ENCODE assay signal across 8 cellular contexts in the genomic region with DNA sequence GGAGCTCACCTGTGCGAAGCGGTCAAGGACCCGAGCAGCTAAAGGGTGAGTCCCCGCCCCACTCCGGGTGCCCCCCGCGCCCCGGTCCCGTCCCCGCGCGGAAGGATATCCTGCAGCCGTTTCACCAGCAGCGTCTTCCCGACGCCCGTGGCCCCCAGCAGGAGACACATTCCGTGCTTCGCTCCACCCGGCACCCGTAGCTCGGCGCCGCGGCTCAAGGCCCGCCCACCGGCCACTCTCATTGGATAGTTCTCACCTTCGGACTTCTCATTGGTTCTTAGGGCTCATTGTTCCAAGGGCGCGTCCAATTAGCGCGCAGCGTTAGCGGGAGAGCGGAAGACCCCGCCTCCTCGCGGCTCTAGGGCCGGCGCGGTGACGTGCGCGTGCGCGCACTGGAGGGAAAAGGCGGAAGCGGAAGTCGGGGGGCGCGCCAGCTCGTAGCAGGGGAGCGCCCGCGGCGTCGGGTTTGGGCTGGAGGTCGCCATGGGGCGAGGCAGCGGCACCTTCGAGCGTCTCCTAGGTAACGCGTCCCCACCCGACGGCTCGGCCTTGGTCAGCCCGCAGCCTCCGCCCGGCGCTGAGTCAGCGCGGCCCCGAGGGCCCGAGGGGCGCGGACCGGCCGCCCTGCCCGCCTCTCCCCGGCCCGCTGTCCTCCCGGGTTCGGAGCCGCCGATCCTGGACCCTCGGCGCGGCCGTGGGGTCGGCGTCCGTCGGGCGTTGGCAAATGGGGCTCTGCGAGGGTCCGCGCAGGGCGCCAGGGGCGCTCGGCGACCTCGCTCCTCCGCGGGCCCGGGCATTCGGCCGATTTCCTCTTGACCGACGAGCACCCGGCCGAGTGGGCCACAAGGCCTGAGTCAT. TPM values are rescaled to one million over a fixed set of nuclear protein-coding genes. Genes with fewer than 3 reads are reported as not detected.
A peak's percentile ranks its signal among the peaks of the same experiment; 100 is the strongest.
DNase-seq lines count a peak whose midpoint lies in the region; ATAC-seq lines count a peak whose summit lies in the region.

Gene ARL16 (minus strand): TSS at position 214 of the 858 bp plus-strand sequence. CDS start 44 bp downstream, at position 170.
Gene HGS (plus strand): TSS at position 428 of the 858 bp plus-strand sequence. CDS start 56 bp downstream, at position 484.

- DNase-seq in NCI-H2081 (lab: John Stamatoyannopoulos, UW) (peak; percentile 99 to 100), T1000 (lab: John Stamatoyannopoulos, UW) (peak; percentile 99), astrocyte of the hippocampus (ENCODE audit: low read depth, low spot score) (peak; percentile 100), hepatic stellate cell (ENCODE audit: low spot score) (peak; percentile 100), aorta (peak; percentile 99 to 100)

- peak within 1 kb of the TSS; percentile 95 for H3K9ac ChIP-seq in rectal smooth muscle tissue (ENCODE audit: low read length)

- WGBS in aorta, 2 donors: 0 to 1% methylated on average over 105 to 112 of the region's 112 CpGs

- intact Hi-C loops in aorta (cut with DNase I): no loop called here

- ATAC-seq in GM18508 (IDR thresholded peaks at IDR 0.05; ENCODE audit: insufficient read depth, unreplicated experiment) (peak; percentile 86), HG03025 (IDR thresholded peaks at IDR 0.05; ENCODE audit: low FRiP score, unreplicated experiment) (peak; percentile 90), aorta (ENCODE audit: low FRiP score) (peak; percentile 98)

- H3K27me3 ChIP-seq in rectal smooth muscle tissue (ENCODE audit: control insufficient read depth, insufficient read depth, low read length) (no peaks in the 10 kb centered on the region), aorta (ENCODE audit: control insufficient read depth in 1 of 2, insufficient read depth in 2 of 2, low read length in 1 of 2) (no peaks in the 10 kb centered on the region)

- H3K4me1 ChIP-seq in rectal smooth muscle tissue (ENCODE audit: control insufficient read depth, insufficient read depth, low read length) (peaks cover 17% of the 10 kb centered on the region), aorta (ENCODE audit: control insufficient read depth in 1 of 2, insufficient read depth in 2 of 2, low read length in 2 of 2) (no peaks in the 10 kb centered on the region)

- peaks cover 18% of the 10 kb centered on the region for H3K36me3 ChIP-seq in rectal smooth muscle tissue (ENCODE audit: control insufficient read depth, insufficient read depth, low read length)
- H3K36me3 ChIP-seq in aorta (ENCODE audit: control insufficient read depth in 1 of 2, insufficient read depth in 2 of 2, low read length in 1 of 2): no peaks in the 10 kb centered on the region

- H3K27ac ChIP-seq in rectal smooth muscle tissue (ENCODE audit: low read depth, low read length): peak within 1 kb of the TSS; percentile 83
- H3K27ac ChIP-seq in aorta (ENCODE audit: low read depth in 1 of 2, low read length in 2 of 2): peak within 1 kb of the TSS in 1 of 2 donors; percentile 49

- H3K9me3 ChIP-seq in aorta (ENCODE audit: control insufficient read depth, low read length): no peaks in the 10 kb centered on the region

- H3K4me3 ChIP-seq in rectal smooth muscle tissue (ENCODE audit: low read length) (peak within 1 kb of the TSS; percentile 90), aorta (ENCODE audit: low read length in 2 of 2) (peak within 1 kb of the TSS; percentile 90 to 97)

RNA-seq across cellular contexts. Expression of gene ARL16, which starts in this region (rescaled TPM):
- total RNA-seq in aorta: 10 to 100 TPM; 20.5 to 29.7 TPM
- polyA plus RNA-seq in aorta: 10 to 100 TPM; 38.4 to 87.4 TPM

RNA-seq across cellular contexts. Expression of gene HGS, which starts in this region (rescaled TPM):
- total RNA-seq in aorta: 10 to 100 TPM; 88.1 to 88.7 TPM
- 100 to 1,000 TPM in 1 of 2 donors, 10 to 100 TPM in 1; 49.1 to 277 TPM for polyA plus RNA-seq in aorta
